21 cellular contexts compared by ENCODE assay signal in the genomic region with DNA sequence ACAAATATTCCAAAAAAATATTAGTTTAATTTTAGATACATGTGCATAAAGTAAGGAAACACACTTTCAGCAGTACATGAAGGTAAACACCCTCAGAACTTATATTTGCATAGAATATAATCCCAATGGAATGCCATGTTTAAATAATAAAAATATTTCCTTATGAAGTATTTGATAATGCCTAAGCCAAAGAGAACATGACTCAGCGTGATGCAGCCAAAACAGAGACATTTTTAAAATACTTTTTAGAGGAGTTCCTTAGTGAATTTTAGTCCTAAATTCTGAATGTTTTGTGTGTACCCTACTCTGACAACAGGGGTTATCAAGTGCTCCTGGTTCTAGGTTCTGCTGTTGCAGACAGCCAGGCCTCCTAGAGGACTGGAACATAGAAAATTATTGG. TPM values are rescaled to one million over a fixed set of nuclear protein-coding genes. Genes with fewer than 3 reads are reported as not detected.
DNase-seq lines count a peak whose midpoint lies in the region; ATAC-seq and TF ChIP-seq lines count a peak whose summit lies in the region.
"Had no signal": no experiment of that assay in that cellular context is flagged by ENCODE, and none has a peak within 500 bp of the region (broad histone marks: within the 10 kb centered on the region; RNA-seq: fewer than 3 reads in every experiment).

No MANE protein-coding gene starts in this region.

- TF ChIP-seq CTCF in MCF 10A (IDR thresholded peaks at IDR 0.05; ENCODE audit: unreplicated experiment) (no peak), breast epithelium (IDR thresholded peaks at IDR 0.05) (no peak), ascending aorta (IDR thresholded peaks at IDR 0.05) (no peak)

- H3K27me3 ChIP-seq in breast epithelium (no peaks in the 10 kb centered on the region), ascending aorta (no peaks in the 10 kb centered on the region), aorta (ENCODE audit: control insufficient read depth in 1 of 2, insufficient read depth in 2 of 2, low read length in 1 of 2) (no peaks in the 10 kb centered on the region)

- intact Hi-C loops in MCF 10A (cut with micrococcal nuclease) = no loop called here
- intact Hi-C loops in breast epithelium (cut with DNase I; ENCODE audit: low total_unique reads) = no loop called here
- intact Hi-C loops in ascending aorta (cut with DNase I) = loop anchor here (10.0 kb wide), 1 partner anchor 118 kb away; no protein-coding TSS in a partner anchor
- intact Hi-C loops in aorta (cut with DNase I) = no loop called here
- intact Hi-C loops in sciatic nerve (cut with DNase I) = no loop called here

- H3K27ac ChIP-seq in breast epithelium (no peak overlapping the region), ascending aorta (peak overlapping the region; percentile 63 to 66), aorta (ENCODE audit: low read depth in 1 of 2, low read length in 2 of 2) (peak overlapping the region; percentile 2 to 89), caudate nucleus (ENCODE audit: low read depth, low read length) (no peak overlapping the region)
- H3K27ac ChIP-seq: 22Rv1, left ventricle myocardium inferior had no signal

- H3K4me3 ChIP-seq in breast epithelium = no peak overlapping the region
- H3K4me3 ChIP-seq in ascending aorta = no peak overlapping the region
- no peak overlapping the region for H3K4me3 ChIP-seq in aorta (ENCODE audit: low read length in 2 of 2)
- H3K4me3 ChIP-seq: K562, left ventricle myocardium inferior had no signal

- CTCF ChIA-PET in MCF 10A (lab: Yijun Ruan, JAX) = interaction anchor here (0.6 kb wide), 1 partner anchor 793 kb away, joined by 3 read pairs; no protein-coding TSS in a partner anchor

- POLR2A ChIA-PET in MCF 10A (lab: Yijun Ruan, JAX) = no interaction called here

- no TSS peak for BruUV-seq in MCF 10A (replicated peaks; lab: Mats Ljungman, UMichigan)

- H3K4me3 Mint-ChIP-seq in MCF 10A (ENCODE audit: unreplicated experiment) = no peak overlapping the region
- H3K4me3 Mint-ChIP-seq: naive thymus-derived CD8-positive, alpha-beta T cell had no signal

- DNase-seq in MCF 10A (ENCODE audit: unreplicated experiment) (peak; percentile 6), breast epithelium (ENCODE audit: low spot score in 2 of 2) (no peak), ascending aorta (ENCODE audit: low spot score in 2 of 2) (no peak), fibroblast of the conjunctiva (ENCODE audit: low read depth) (peak; percentile 26), aorta (no peak), caudate nucleus (lab: John Stamatoyannopoulos, UW) (no peak), sciatic nerve (ENCODE audit: low spot score) (no peak)
- DNase-seq: activated CD4-positive, CD25-positive, alpha-beta regulatory T cell treated with anti-CD3 and anti-CD28 coated beads, Interleukin-2, amount 50 U/mL, for 72 hours; activated naive CD4-positive, alpha-beta T cell treated with Interleukin-2 at 50 U/mL for 16 hours; COR-L47; left ventricle myocardium inferior; naive thymus-derived CD8-positive, alpha-beta T cell; NCI-H1436 treated with DMSO at 0.1 percent for 48 hours; NCI-H446 treated with DMSO at 0.1 percent for 48 hours; stimulated activated naive B cell treated with anti-CD40 and anti-IgM and Interleukin-4, amounts not matched to agents 10 μg/mL and 1 μg/mL and 100 μg/mL, for 72 hours had no signal

- H3K9me3 ChIP-seq in breast epithelium = no peaks in the 10 kb centered on the region
- H3K9me3 ChIP-seq in ascending aorta = no peaks in the 10 kb centered on the region
- H3K9me3 ChIP-seq in aorta (ENCODE audit: control insufficient read depth, low read length) = no peaks in the 10 kb centered on the region
- H3K9me3 ChIP-seq: left ventricle myocardium inferior had no signal

- H3K36me3 ChIP-seq in breast epithelium (no peaks in the 10 kb centered on the region), ascending aorta (no peaks in the 10 kb centered on the region), aorta (ENCODE audit: control insufficient read depth in 1 of 2, insufficient read depth in 2 of 2, low read length in 1 of 2) (no peaks in the 10 kb centered on the region)
- H3K36me3 ChIP-seq: left ventricle myocardium inferior had no signal

- H3K36me3 Mint-ChIP-seq in MCF 10A (ENCODE audit: insufficient read depth, unreplicated experiment) = no peaks in the 10 kb centered on the region
- H3K36me3 Mint-ChIP-seq: naive thymus-derived CD8-positive, alpha-beta T cell; stimulated activated naive B cell treated with anti-CD40 and anti-IgM and Interleukin-4, amounts not matched to agents 10 μg/mL and 1 μg/mL and 100 μg/mL, for 72 hours had no signal

- H3K4me1 ChIP-seq in breast epithelium (no peaks in the 10 kb centered on the region), ascending aorta (peaks cover 0 to 11% of the 10 kb centered on the region in 2 donors), aorta (ENCODE audit: control insufficient read depth in 1 of 2, insufficient read depth in 2 of 2, low read length in 2 of 2) (peaks cover 2 to 5% of the 10 kb centered on the region in 2 donors)
- H3K4me1 ChIP-seq: left ventricle myocardium inferior had no signal

- WGBS in aorta, 2 donors = 3 to 5% methylated on average over 1 of the region's 1 CpG

- peak; percentile 38 for ATAC-seq in aorta (ENCODE audit: low FRiP score)
- no peak for ATAC-seq in sciatic nerve
- no peak for ATAC-seq in HG03439 (IDR thresholded peaks at IDR 0.05; ENCODE audit: unreplicated experiment)
- ATAC-seq: K562; naive thymus-derived CD8-positive, alpha-beta T cell; Panc1 had no signal

- no peaks in the 10 kb centered on the region for H3K9me3 Mint-ChIP-seq in MCF 10A (ENCODE audit: unreplicated experiment)
- H3K9me3 Mint-ChIP-seq: naive thymus-derived CD8-positive, alpha-beta T cell; stimulated activated naive B cell treated with anti-CD40 and anti-IgM and Interleukin-4, amounts not matched to agents 10 μg/mL and 1 μg/mL and 100 μg/mL, for 72 hours; T-helper 1 cell treated with Interleukin-12 subunit alpha and Interleukin-12 subunit beta and Interleukin-4 antibody, amounts not matched to agents 30 μg/mL and 1 μg/mL, for 36 hours had no signal

- H3K4me1 Mint-ChIP-seq in MCF 10A (ENCODE audit: insufficient read depth, unreplicated experiment) = peaks cover 10% of the 10 kb centered on the region
- H3K4me1 Mint-ChIP-seq: naive thymus-derived CD8-positive, alpha-beta T cell had no signal

- peak overlapping the region; percentile 17 for H3K27ac Mint-ChIP-seq in MCF 10A (ENCODE audit: low read depth, unreplicated experiment)
- H3K27ac Mint-ChIP-seq: naive thymus-derived CD8-positive, alpha-beta T cell; T-helper 1 cell treated with Interleukin-12 subunit alpha and Interleukin-12 subunit beta and Interleukin-4 antibody, amounts not matched to agents 30 μg/mL and 1 μg/mL, for 36 hours had no signal

- TF ChIP-seq POLR2A in breast epithelium (IDR thresholded peaks at IDR 0.05) = no peak

- no peaks in the 10 kb centered on the region for H3K27me3 Mint-ChIP-seq in MCF 10A (ENCODE audit: insufficient read depth, unreplicated experiment)
- H3K27me3 Mint-ChIP-seq: stimulated activated naive B cell treated with anti-CD40 and anti-IgM and Interleukin-4, amounts not matched to agents 10 μg/mL and 1 μg/mL and 100 μg/mL, for 72 hours had no signal

RNA-seq across cellular contexts. Expression of gene POU2AF2, which starts 39.1 kb away (rescaled TPM):
- total RNA-seq in MCF 10A (2022) (not detected in 2 replicates), breast epithelium (1 to 10 TPM in 1 of 3 donors, not detected in 2; 2.0 TPM), ascending aorta (not detected), aorta (not detected), sciatic nerve (0.80 TPM)
- polyA plus RNA-seq in aorta = not detected
- total RNA-seq: K562; left ventricle myocardium inferior; naive thymus-derived CD8-positive, alpha-beta T cell; urinary bladder had no signal
- polyA plus RNA-seq: K562; naive thymus-derived CD8-positive, alpha-beta T cell had no signal

Comparison
In these comparisons a context has a peak if more than half of its experiments do, and no peak if none do; other contexts are left out.
1. DNase-seq: peak in MCF 10A (single experiment) and fibroblast of the conjunctiva (single experiment); none in breast epithelium (0 of 2), ascending aorta (0 of 2), aorta (0 of 2), caudate nucleus (0 of 61) and sciatic nerve (single experiment).
2. H3K27ac ChIP-seq: peak in ascending aorta (2 of 2) and aorta (2 of 2); none in breast epithelium (0 of 2) and caudate nucleus (single experiment).